Comparison of ENCODE assay signal across 9 cellular contexts in genomic region chr14:95143813-95144620, GRCh38. TPM values are rescaled to one million over a fixed set of nuclear protein-coding genes. Genes with fewer than 3 reads are reported as not detected.
DNase-seq lines count a peak whose midpoint lies in the region; ATAC-seq, FAIRE-seq and TF ChIP-seq lines count a peak whose summit lies in the region.
"Had no signal": no experiment of that assay in that cellular context is flagged by ENCODE, and none has a peak within 500 bp of the region (broad histone marks: within the 10 kb centered on the region; RNA-seq: fewer than 3 reads in every experiment).

No MANE protein-coding gene starts in this region.

- H3K4me1 ChIP-seq in neutrophil (ENCODE audit: control insufficient read depth in 1 of 2, insufficient read depth in 1 of 2, low read depth in 1 of 2, low read length in 1 of 2) = peaks cover 30 to 32% of the 10 kb centered on the region in 2 experiments

- H3K27me3 Mint-ChIP-seq in CD14-positive monocyte (ENCODE audit: low read depth in 3 of 3) (no peaks in the 10 kb centered on the region), Calu3 (ENCODE audit: unreplicated experiment) (no peaks in the 10 kb centered on the region)
- H3K27me3 Mint-ChIP-seq in activated T-helper 1 cell treated with anti-CD3 and anti-CD28 coated beads, Interleukin-12 subunit alpha, Interleukin-12 subunit beta, Interleukin-2, Interleukin-4 antibody, amounts not matched to agents 30 ng/mL and 10 ng/mL and 1 ng/mL, durations not matched to agents 14 hours and 24 hours and 36 hours (ENCODE audit: insufficient read depth) = no peaks in the 10 kb centered on the region

- ATAC-seq in HG03520 (IDR thresholded peaks at IDR 0.05; ENCODE audit: unreplicated experiment) = peak; percentile 46

- CTCF ChIA-PET in Calu3 (lab: Charles Lee) = no interaction called here

- no peaks in the 10 kb centered on the region for H3K27me3 ChIP-seq in neutrophil

- no peak for TF ChIP-seq CTCF in CD14-positive monocyte (IDR thresholded peaks at IDR 0.05)
- no peak for TF ChIP-seq CTCF in neutrophil (IDR thresholded peaks at IDR 0.05)
- no peak for TF ChIP-seq CTCF in Calu3 (IDR thresholded peaks at IDR 0.05; ENCODE audit: unreplicated experiment)

- intact Hi-C loops in CD14-positive monocyte (cut with micrococcal nuclease) (loop anchor here in 1 of 2 donors (2.0 to 5.0 kb wide), 2 partner anchors 13 to 168 kb away; partner anchors contain the start of gene DICER1), Calu3 (cut with micrococcal nuclease; ENCODE audit: unreplicated experiment) (no loop called here)
- intact Hi-C loops in activated T-helper 1 cell treated with anti-CD3 and anti-CD28 coated beads, Interleukin-12 subunit alpha, Interleukin-12 subunit beta, Interleukin-2, Interleukin-4 antibody, amounts not matched to agents 30 ng/mL and 10 ng/mL and 1 ng/mL, durations not matched to agents 14 hours and 24 hours and 36 hours (cut with micrococcal nuclease) = no loop called here

- DNase-seq in CD14-positive monocyte (ENCODE audit: low spot score) (no peak), NCI-H1048 (lab: John Stamatoyannopoulos, UW) (no peak), Calu3 (no peak), glomerular visceral epithelial cell (ENCODE audit: extremely low spot score) (no peak)
- no peak for DNase-seq in activated T-helper 1 cell treated with anti-CD3 and anti-CD28 coated beads, Interleukin-12 subunit alpha, Interleukin-12 subunit beta, Interleukin-2, Interleukin-4 antibody, amounts not matched to agents 30 ng/mL and 10 ng/mL and 1 ng/mL, durations not matched to agents 14 hours and 24 hours and 36 hours (ENCODE audit: low spot score)
- DNase-seq: effector CD8-positive, alpha-beta T cell had no signal

- H3K4me3 Mint-ChIP-seq in CD14-positive monocyte = peak overlapping the region; percentile 55 to 58
- H3K4me3 Mint-ChIP-seq in activated T-helper 1 cell treated with anti-CD3 and anti-CD28 coated beads, Interleukin-12 subunit alpha, Interleukin-12 subunit beta, Interleukin-2, Interleukin-4 antibody, amounts not matched to agents 30 ng/mL and 10 ng/mL and 1 ng/mL, durations not matched to agents 14 hours and 24 hours and 36 hours = no peak overlapping the region
- no peak overlapping the region for H3K4me3 Mint-ChIP-seq in Calu3 (ENCODE audit: low read depth, unreplicated experiment)

- no TSS peak for BruUV-seq in Calu3 (replicated peaks; lab: Mats Ljungman, UMichigan)

- H3K27ac ChIP-seq in neutrophil = peak overlapping the region; percentile 92

- H3K36me3 ChIP-seq in neutrophil = no peaks in the 10 kb centered on the region

- H3K9me3 Mint-ChIP-seq in CD14-positive monocyte (peaks cover 0 to 9% (median 6%) of the 10 kb centered on the region in 7 donors), Calu3 (ENCODE audit: low read depth, unreplicated experiment) (peaks cover 4% of the 10 kb centered on the region)
- H3K9me3 Mint-ChIP-seq in activated T-helper 1 cell treated with anti-CD3 and anti-CD28 coated beads, Interleukin-12 subunit alpha, Interleukin-12 subunit beta, Interleukin-2, Interleukin-4 antibody, amounts not matched to agents 30 ng/mL and 10 ng/mL and 1 ng/mL, durations not matched to agents 14 hours and 24 hours and 36 hours = peaks cover 25% of the 10 kb centered on the region

- H3K4me3 ChIP-seq in neutrophil (ENCODE audit: low read depth in 1 of 2, low read length in 1 of 2) = peak overlapping the region; percentile 39 to 50

- H3K4me1 Mint-ChIP-seq in CD14-positive monocyte (peaks cover 73% of the 10 kb centered on the region), Calu3 (ENCODE audit: low read depth, unreplicated experiment) (peaks cover 35% of the 10 kb centered on the region)
- peaks cover 37% of the 10 kb centered on the region for H3K4me1 Mint-ChIP-seq in activated T-helper 1 cell treated with anti-CD3 and anti-CD28 coated beads, Interleukin-12 subunit alpha, Interleukin-12 subunit beta, Interleukin-2, Interleukin-4 antibody, amounts not matched to agents 30 ng/mL and 10 ng/mL and 1 ng/mL, durations not matched to agents 14 hours and 24 hours and 36 hours (ENCODE audit: low read depth)

- H3K27ac Mint-ChIP-seq in CD14-positive monocyte (peak overlapping the region; percentile 78 to 92 (median 89)), Calu3 (ENCODE audit: unreplicated experiment) (no peak overlapping the region)
- H3K27ac Mint-ChIP-seq in activated T-helper 1 cell treated with anti-CD3 and anti-CD28 coated beads, Interleukin-12 subunit alpha, Interleukin-12 subunit beta, Interleukin-2, Interleukin-4 antibody, amounts not matched to agents 30 ng/mL and 10 ng/mL and 1 ng/mL, durations not matched to agents 14 hours and 24 hours and 36 hours = no peak overlapping the region

- H3K36me3 Mint-ChIP-seq in CD14-positive monocyte (peaks cover 21 to 24% of the 10 kb centered on the region in 2 donors), Calu3 (ENCODE audit: insufficient read depth, unreplicated experiment) (peaks cover 12% of the 10 kb centered on the region)
- peaks cover 31% of the 10 kb centered on the region for H3K36me3 Mint-ChIP-seq in activated T-helper 1 cell treated with anti-CD3 and anti-CD28 coated beads, Interleukin-12 subunit alpha, Interleukin-12 subunit beta, Interleukin-2, Interleukin-4 antibody, amounts not matched to agents 30 ng/mL and 10 ng/mL and 1 ng/mL, durations not matched to agents 14 hours and 24 hours and 36 hours (ENCODE audit: low read depth)

- H3K9me3 ChIP-seq in neutrophil = no peaks in the 10 kb centered on the region

- peak; percentile 66 for FAIRE-seq in colon (lab: Jason Lieb, UNC)

RNA-seq across cellular contexts. Expression of gene DICER1, which starts 13.3 kb away (rescaled TPM):
- 10 to 100 TPM; 26.5 to 38.4 TPM for polyA plus RNA-seq in CD14-positive monocyte
- 76.8 and 87.2 TPM in 2 replicates for total RNA-seq in activated T-helper 1 cell treated with anti-CD3 and anti-CD28 coated beads, Interleukin-12 subunit alpha, Interleukin-12 subunit beta, Interleukin-2, Interleukin-4 antibody, amounts not matched to agents 30 ng/mL and 10 ng/mL and 1 ng/mL, durations not matched to agents 14 hours and 24 hours and 36 hours
- 53.8 and 58.7 TPM in 2 replicates for total RNA-seq in Calu3 (2022)

Comparison
In these comparisons a context has a peak if more than half of its experiments do, and no peak if none do; other contexts are left out.
1. H3K27ac Mint-ChIP-seq: peak in CD14-positive monocyte (7 of 7); none in activated T-helper 1 cell treated with anti-CD3 and anti-CD28 coated beads, Interleukin-12 subunit alpha, Interleukin-12 subunit beta, Interleukin-2, Interleukin-4 antibody, amounts not matched to agents 30 ng/mL and 10 ng/mL and 1 ng/mL, durations not matched to agents 14 hours and 24 hours and 36 hours (single experiment) and Calu3 (single experiment).
2. H3K4me3 Mint-ChIP-seq: peak in CD14-positive monocyte (2 of 2); none in activated T-helper 1 cell treated with anti-CD3 and anti-CD28 coated beads, Interleukin-12 subunit alpha, Interleukin-12 subunit beta, Interleukin-2, Interleukin-4 antibody, amounts not matched to agents 30 ng/mL and 10 ng/mL and 1 ng/mL, durations not matched to agents 14 hours and 24 hours and 36 hours (single experiment) and Calu3 (single experiment).